16 cellular contexts compared by ENCODE assay signal in genomic region chr22:37630839-37631435, GRCh38. TPM values are rescaled to one million over a fixed set of nuclear protein-coding genes. Genes with fewer than 3 reads are reported as not detected.
A peak's percentile ranks its signal among the peaks of the same experiment; 100 is the strongest.
DNase-seq lines count a peak whose midpoint lies in the region; TF ChIP-seq lines count a peak whose summit lies in the region.
"Had no signal": no experiment of that assay in that cellular context is flagged by ENCODE, and none has a peak within 500 bp of the region (broad histone marks: within the 10 kb centered on the region; RNA-seq: fewer than 3 reads in every experiment).

No MANE protein-coding gene starts in this region.

- H2AFZ ChIP-seq in osteoblast (ENCODE audit: low read length) (no peak overlapping the region), SK-N-SH (ENCODE audit: low read depth) (no peak overlapping the region)

- H3K36me3 Mint-ChIP-seq in Caco-2 (ENCODE audit: insufficient read depth, unreplicated experiment) (peaks cover 9% of the 10 kb centered on the region), chondrocyte (ENCODE audit: low read depth) (peaks cover 2% of the 10 kb centered on the region)

- no peak for TF ChIP-seq RAD21 in SK-N-SH (IDR thresholded peaks at IDR 0.05; ENCODE audit: low read length)

- H4K20me1 ChIP-seq in osteoblast (ENCODE audit: insufficient read depth, low read length) (no peaks in the 10 kb centered on the region), SK-N-SH (ENCODE audit: insufficient read depth) (no peaks in the 10 kb centered on the region)

- H3K79me2 ChIP-seq in osteoblast (ENCODE audit: insufficient read depth, low read length) (no peaks in the 10 kb centered on the region), SK-N-SH (ENCODE audit: insufficient read depth) (no peaks in the 10 kb centered on the region)

- H3K27me3 Mint-ChIP-seq in Caco-2 (ENCODE audit: insufficient read depth, unreplicated experiment) (no peaks in the 10 kb centered on the region), chondrocyte (ENCODE audit: low read depth) (no peaks in the 10 kb centered on the region)

- POLR2A ChIA-PET in Caco-2 (lab: Charles Lee) (interaction anchor here (1.2 kb wide), 1 partner anchor 27 kb away, joined by 4 read pairs; no protein-coding TSS in a partner anchor), SK-N-SH (lab: Yijun Ruan, JAX) (interaction anchor here (1.1 kb wide), 1 partner anchor 12 kb away, joined by 4 read pairs; no protein-coding TSS in a partner anchor)

- no peaks in the 10 kb centered on the region; the same call in 1 of the 2 replicates for H3K36me3 ChIP-seq in Caco-2 (ENCODE audit: control insufficient read depth, insufficient read depth, low read length)
- H3K36me3 ChIP-seq in osteoblast (ENCODE audit: insufficient read depth, low read length) = peaks cover 17% of the 10 kb centered on the region
- peaks cover 0 to 29% of the 10 kb centered on the region in 2 experiments for H3K36me3 ChIP-seq in SK-N-SH (replicated peaks in 1 of 2; ENCODE audit: control insufficient read depth in 1 of 2, insufficient read depth in 2 of 2, low read length in 1 of 2)

- no peaks in the 10 kb centered on the region for H3K27me3 ChIP-seq in Caco-2 (replicated peaks; ENCODE audit: control insufficient read depth, insufficient read depth, low read length)
- H3K27me3 ChIP-seq in osteoblast (ENCODE audit: insufficient read depth, low read length) = no peaks in the 10 kb centered on the region
- H3K27me3 ChIP-seq in SK-N-SH (ENCODE audit: insufficient read depth) = no peaks in the 10 kb centered on the region
- H3K27me3 ChIP-seq: suprapubic skin had no signal

- CTCF ChIA-PET in Caco-2 (lab: Charles Lee) (interaction anchor here (0.7 to 1.9 kb wide), 5 partner anchors 10 to 31 kb away, joined by 3 to 11 read pairs (median 4); no protein-coding TSS in a partner anchor), SK-N-SH (lab: Yijun Ruan, JAX) (interaction anchor here (0.7 to 34.3 kb wide), 6 partner anchors 10 to 198 kb away, joined by 3 to 898 read pairs (median 6); partner anchors contain the start of genes LGALS1, NOL12 and PDXP)

- peak; percentile 41 to 61 for DNase-seq in Caco-2
- DNase-seq in SK-N-DZ (ENCODE audit: low spot score) = peak; percentile 80
- peak; percentile 89 for DNase-seq in chondrocyte (ENCODE audit: low spot score)
- DNase-seq in osteoblast (ENCODE audit: insufficient read length, low spot score, missing footprints) = peak; percentile 74
- no peak for DNase-seq in COLO668 (lab: John Stamatoyannopoulos, UW; ENCODE audit: unreplicated experiment)
- no peak for DNase-seq in SK-N-SH
- DNase-seq in SHP77 treated with DMSO at 0.1 percent for 48 hours (lab: John Stamatoyannopoulos, UW) = no peak
- DNase-seq in NOMO-1 (lab: John Stamatoyannopoulos, UW; ENCODE audit: unreplicated experiment in 2 of 2) = no peak
- DNase-seq: activated gamma-delta T cell, kidney glomerular epithelial cell, NCI-H2081, NCI-H774, SIG-M5 had no signal

- no peak for TF ChIP-seq EP300 in SK-N-SH (IDR thresholded peaks at IDR 0.05; ENCODE audit: borderline replicate concordance in 1 of 2, low read depth in 1 of 2, low read length in 1 of 2)

- H3K4me3 Mint-ChIP-seq in Caco-2 (ENCODE audit: unreplicated experiment) (no peak overlapping the region), chondrocyte (ENCODE audit: unreplicated experiment) (no peak overlapping the region)

- no TSS peak for BruUV-seq in Caco-2 (replicated peaks; lab: Mats Ljungman, UMichigan)

- TF ChIP-seq CTCF in Caco-2 (IDR thresholded peaks at IDR 0.05; ENCODE audit: insufficient read depth in 1 of 2, low read depth in 1 of 2, low read length in 1 of 2, severe bottlenecking in 1 of 2, unreplicated experiment in 1 of 2) (no peak), chondrocyte (IDR thresholded peaks at IDR 0.05) (no peak), osteoblast (IDR thresholded peaks at IDR 0.05; ENCODE audit: extremely low read depth, low read depth, low read length) (no peak), SK-N-SH (IDR thresholded peaks at IDR 0.05) (no peak)

- H3K9ac ChIP-seq in SK-N-SH = no peak overlapping the region

- H3K4me1 ChIP-seq in Caco-2 = peaks cover 12% of the 10 kb centered on the region; the same call in 1 of the 2 replicates
- peaks cover 20% of the 10 kb centered on the region for H3K4me1 ChIP-seq in osteoblast (ENCODE audit: insufficient read depth, low read length)
- H3K4me1 ChIP-seq in SK-N-SH (ENCODE audit: control insufficient read depth in 1 of 2, insufficient read depth in 2 of 2, low read depth in 1 of 2, low read length in 1 of 2) = peaks cover 23 to 35% of the 10 kb centered on the region in 2 experiments

- no peak overlapping the region for H3K4me2 ChIP-seq in osteoblast (ENCODE audit: insufficient read depth, low read length)
- H3K4me2 ChIP-seq in SK-N-SH = no peak overlapping the region

- peaks cover 21% of the 10 kb centered on the region for H3F3A ChIP-seq in SK-N-SH (replicated peaks; ENCODE audit: insufficient read depth)

- H3K9me3 ChIP-seq in Caco-2 (no peaks in the 10 kb centered on the region), osteoblast (ENCODE audit: low read depth, low read length) (no peaks in the 10 kb centered on the region), SK-N-SH (no peaks in the 10 kb centered on the region)
- H3K9me3 ChIP-seq: suprapubic skin had no signal

- WGBS in SK-N-SH (ENCODE audit: low lambda C conversion rate) = 85% methylated on average over 2 of the region's 9 CpGs

- H3K27ac Mint-ChIP-seq in Caco-2 (ENCODE audit: unreplicated experiment) = peak overlapping the region; percentile 61
- no peak overlapping the region for H3K27ac Mint-ChIP-seq in chondrocyte (ENCODE audit: unreplicated experiment)

- H3K9me3 Mint-ChIP-seq in Caco-2 (ENCODE audit: unreplicated experiment) (no peaks in the 10 kb centered on the region), chondrocyte (ENCODE audit: low read depth) (no peaks in the 10 kb centered on the region)

- intact Hi-C loops in Caco-2 (cut with micrococcal nuclease; ENCODE audit: unreplicated experiment) = no loop called here

- no peak overlapping the region for H3K27ac ChIP-seq in osteoblast (ENCODE audit: low read depth, low read length)
- no peak overlapping the region; a peak in 1 of 4 replicates for H3K27ac ChIP-seq in SK-N-SH (ENCODE audit: low read depth in 2 of 2, low read length in 1 of 2)
- H3K27ac ChIP-seq: suprapubic skin had no signal

- H3K9me2 ChIP-seq in SK-N-SH = no peaks in the 10 kb centered on the region

- H3K4me1 Mint-ChIP-seq in Caco-2 (ENCODE audit: low read depth, unreplicated experiment) = peaks cover 5% of the 10 kb centered on the region
- H3K4me1 Mint-ChIP-seq in chondrocyte (ENCODE audit: low read depth) = peaks cover 18% of the 10 kb centered on the region

- no peak overlapping the region for H3K4me3 ChIP-seq in Caco-2 (ENCODE audit: low read depth, low read length)
- H3K4me3 ChIP-seq in osteoblast (ENCODE audit: insufficient read depth, low read length) = no peak overlapping the region
- H3K4me3 ChIP-seq in SK-N-SH (ENCODE audit: low read depth in 2 of 2, low read length in 1 of 2) = no peak overlapping the region
- H3K4me3 ChIP-seq: suprapubic skin had no signal

TF ChIP-seq in SK-N-SH, 30 proteins besides CTCF, POLR2A, EP300 and RAD21 (continues in another document):
- TF ChIP-seq SMC3 (IDR thresholded peaks at IDR 0.05; ENCODE audit: low read depth, low read length) = no peak

RNA-seq across cellular contexts. Expression of gene SH3BP1, which starts 8.5 kb away (rescaled TPM):
- total RNA-seq in Caco-2 (2022) = 19.8 and 20.7 TPM in 2 replicates
- 16.5 and 22.0 TPM in 2 replicates for polyA plus RNA-seq in SK-N-DZ (2014; cell fraction: cytosol; rRNA removed)
- polyA plus RNA-seq in SK-N-DZ (2014; cell fraction: nucleus; rRNA removed) = 17.6 and 25.1 TPM in 2 replicates
- total RNA-seq in chondrocyte = 1.6 to 2.7 TPM (median 2.4 TPM) in 3 replicates
- total RNA-seq in osteoblast = 4.1 and 4.7 TPM in 2 replicates
- 8.6 and 8.9 TPM in 2 replicates for polyA plus RNA-seq in SK-N-SH (2012; rRNA removed)
- 5.9 and 10.2 TPM in 2 replicates for polyA plus RNA-seq in SK-N-SH (2012; cell fraction: cytosol; rRNA removed)
- 28.2 and 29.7 TPM in 2 replicates for polyA plus RNA-seq in SK-N-SH (2012; cell fraction: nucleus; rRNA removed)

RNA-seq across cellular contexts. Expression of gene GGA1, which starts 22.3 kb away (rescaled TPM):
- total RNA-seq in Caco-2 (2022) (65.7 and 72.8 TPM in 2 replicates), chondrocyte (32.0 to 35.9 TPM (median 34.8 TPM) in 3 replicates), osteoblast (36.2 and 38.6 TPM in 2 replicates)
- polyA plus RNA-seq in SK-N-DZ (2014; cell fraction: cytosol; rRNA removed) = 57.2 and 63.0 TPM in 2 replicates
- polyA plus RNA-seq in SK-N-DZ (2014; cell fraction: nucleus; rRNA removed) = 150 and 184 TPM in 2 replicates
- 81.1 and 99.4 TPM in 2 replicates for polyA plus RNA-seq in SK-N-SH (2012; rRNA removed)
- polyA plus RNA-seq in SK-N-SH (2012; cell fraction: cytosol; rRNA removed) = 26.3 and 38.0 TPM in 2 replicates
- 424 and 495 TPM in 2 replicates for polyA plus RNA-seq in SK-N-SH (2012; cell fraction: nucleus; rRNA removed)

RNA-seq across cellular contexts. Expression of gene PDXP, which starts 27.6 kb away (rescaled TPM):
- total RNA-seq in Caco-2 (2022) (24.1 and 24.5 TPM in 2 replicates), chondrocyte (14.8 to 17.2 TPM (median 15.2 TPM) in 3 replicates), osteoblast (5.0 and 5.8 TPM in 2 replicates)
- 118 and 143 TPM in 2 replicates for polyA plus RNA-seq in SK-N-DZ (2014; cell fraction: cytosol; rRNA removed)
- 74.2 and 93.5 TPM in 2 replicates for polyA plus RNA-seq in SK-N-DZ (2014; cell fraction: nucleus; rRNA removed)
- polyA plus RNA-seq in SK-N-SH (2012; rRNA removed) = 22.5 and 24.5 TPM in 2 replicates
- polyA plus RNA-seq in SK-N-SH (2012; cell fraction: cytosol; rRNA removed) = 13.3 and 20.5 TPM in 2 replicates
- 7.5 and 7.9 TPM in 2 replicates for polyA plus RNA-seq in SK-N-SH (2012; cell fraction: nucleus; rRNA removed)

RNA-seq across cellular contexts. Expression of gene LGALS1, which starts 44.5 kb away (rescaled TPM):
- total RNA-seq in Caco-2 (2022) (3.2 and 4.8 TPM in 2 replicates), chondrocyte (1,066 to 2,807 TPM (median 2,760 TPM) in 3 replicates), osteoblast (3,004 and 3,217 TPM in 2 replicates)
- polyA plus RNA-seq in SK-N-DZ (2014; cell fraction: cytosol; rRNA removed) = 267 and 474 TPM in 2 replicates
- 133 and 199 TPM in 2 replicates for polyA plus RNA-seq in SK-N-DZ (2014; cell fraction: nucleus; rRNA removed)
- polyA plus RNA-seq in SK-N-SH (2012; rRNA removed) = 9,680 and 12,045 TPM in 2 replicates
- polyA plus RNA-seq in SK-N-SH (2012; cell fraction: cytosol; rRNA removed) = 4,725 and 6,471 TPM in 2 replicates
- polyA plus RNA-seq in SK-N-SH (2012; cell fraction: nucleus; rRNA removed) = 4,064 and 4,989 TPM in 2 replicates

RNA-seq across cellular contexts. Expression of gene LGALS2, which starts 51.0 kb away (rescaled TPM):
- total RNA-seq in Caco-2 (2022) = 33.2 and 35.2 TPM in 2 replicates
- polyA plus RNA-seq in SK-N-DZ (2014; cell fraction: cytosol; rRNA removed) = not detected in 2 replicates
- not detected in 2 replicates for polyA plus RNA-seq in SK-N-DZ (2014; cell fraction: nucleus; rRNA removed)
- not detected in 3 replicates for total RNA-seq in chondrocyte
- not detected in 2 replicates for total RNA-seq in osteoblast
- polyA plus RNA-seq in SK-N-SH (2012; rRNA removed) = not detected in 2 replicates
- polyA plus RNA-seq in SK-N-SH (2012; cell fraction: cytosol; rRNA removed) = not detected in 2 replicates
- not detected in 2 replicates for polyA plus RNA-seq in SK-N-SH (2012; cell fraction: nucleus; rRNA removed)
- total RNA-seq: M059J, sciatic nerve, suprapubic skin had no signal

Comparison
In these comparisons a context has a peak if more than half of its experiments do, and no peak if none do; other contexts are left out.
1. DNase-seq: peak in Caco-2 (2 of 2), SK-N-DZ (single experiment), chondrocyte (single experiment) and osteoblast (single experiment); none in COLO668 (single experiment), SK-N-SH (single experiment), SHP77 treated with DMSO at 0.1 percent for 48 hours (single experiment) and NOMO-1 (0 of 2).